Comparison of ENCODE assay signal across 11 cellular contexts in genomic region chr3:123651449-123652345, GRCh38.
DNase-seq lines count a peak whose midpoint lies in the region; ATAC-seq and TF ChIP-seq lines count a peak whose summit lies in the region.
"Had no signal": no experiment of that assay in that cellular context is flagged by ENCODE, and none has a peak within 500 bp of the region (broad histone marks: within the 10 kb centered on the region; RNA-seq: fewer than 3 reads in every experiment).

No MANE protein-coding gene starts in this region.

- peak overlapping the region in 1 of 3 experiments; percentile 69; a peak in 3 of 7 replicates for H3K27ac Mint-ChIP-seq in H9

- H3K4me1 ChIP-seq in H9 (ENCODE audit: insufficient read depth, low read length) (no peaks in the 10 kb centered on the region; the same call in 1 of the 2 replicates), esophagus muscularis mucosa (peaks cover 38 to 96% (median 95%) of the 10 kb centered on the region in 4 donors), gastrocnemius medialis (peaks cover 15 to 17% of the 10 kb centered on the region in 2 donors), PC-9 (replicated peaks; ENCODE audit: insufficient read depth) (no peaks in the 10 kb centered on the region; the same call in 1 of the 2 replicates), spleen (peaks cover 6 to 28% (median 22%) of the 10 kb centered on the region in 6 donors)

- no peak overlapping the region for H3K4ac ChIP-seq in H9 (ENCODE audit: low read depth, low read length)

- H3K23ac ChIP-seq in H9 (ENCODE audit: insufficient read length, low read depth, low read length), result no peak overlapping the region

- no peak overlapping the region for H2AK5ac ChIP-seq in H9 (ENCODE audit: insufficient read length, low read length)

- no peak overlapping the region for H4K91ac ChIP-seq in H9 (ENCODE audit: insufficient read length, low read depth, low read length)

- no peak overlapping the region for H3K18ac ChIP-seq in H9 (ENCODE audit: insufficient read length, low read depth, low read length)

- H4K20me1 ChIP-seq in H9 (ENCODE audit: control insufficient read depth, insufficient read depth, insufficient read length) (no peaks in the 10 kb centered on the region), PC-9 (ENCODE audit: insufficient read depth) (no peaks in the 10 kb centered on the region)

- H2BK120ac ChIP-seq in H9 (ENCODE audit: low read depth, low read length, poor library complexity, severe bottlenecking), result no peak overlapping the region

- TF ChIP-seq CTCF in H9 (conservative IDR thresholded peaks at IDR 0.05) (no peak), esophagus muscularis mucosa (IDR thresholded peaks at IDR 0.05) (no peak), gastrocnemius medialis (IDR thresholded peaks at IDR 0.05 in 4 of 5, conservative IDR thresholded peaks at IDR 0.05 in 1 of 5) (no peak), PC-9 (conservative IDR thresholded peaks at IDR 0.05) (no peak), spleen (IDR thresholded peaks at IDR 0.05 in 8 of 11, conservative IDR thresholded peaks at IDR 0.05 in 3 of 11) (no peak)

- peaks cover 8 to 86% (median 53%) of the 10 kb centered on the region in 4 donors for H3K36me3 ChIP-seq in esophagus muscularis mucosa
- H3K36me3 ChIP-seq in gastrocnemius medialis, result no peaks in the 10 kb centered on the region
- no peaks in the 10 kb centered on the region for H3K36me3 ChIP-seq in PC-9 (ENCODE audit: low read depth)
- peaks cover 0 to 49% (median 0%) of the 10 kb centered on the region in 6 donors for H3K36me3 ChIP-seq in spleen
- H3K36me3 ChIP-seq: BE2C had no signal

- H3F3A ChIP-seq in PC-9 (ENCODE audit: insufficient read depth, low read depth), result no peaks in the 10 kb centered on the region

- H3K27me3 Mint-ChIP-seq in H9 (ENCODE audit: low read depth), result no peaks in the 10 kb centered on the region; the same call in 1 of the 2 replicates

- no peak overlapping the region for H4K5ac ChIP-seq in H9 (ENCODE audit: insufficient read length, low read depth, low read length)

- no peak overlapping the region for H2BK15ac ChIP-seq in H9 (ENCODE audit: low read depth, low read length)

- peaks cover 0 to 1% of the 10 kb centered on the region in 2 experiments; a peak in 2 of 5 replicates for H3K9me3 Mint-ChIP-seq in H9

- no peaks in the 10 kb centered on the region for H3K79me1 ChIP-seq in H9 (ENCODE audit: insufficient read depth, low read depth, low read length, poor library complexity, severe bottlenecking)

- no peak overlapping the region for H3K27ac ChIP-seq in H9 (ENCODE audit: insufficient read length, low read depth, low read length)
- peak overlapping the region; percentile 94 to 97 (median 96) for H3K27ac ChIP-seq in esophagus muscularis mucosa (replicated peaks in 1 of 4)
- no peak overlapping the region for H3K27ac ChIP-seq in gastrocnemius medialis
- H3K27ac ChIP-seq in PC-9, result no peak overlapping the region
- H3K27ac ChIP-seq in spleen, result peak overlapping the region in 2 of 8 donors; percentile 10 to 44

- WGBS in H9 (ENCODE audit: extremely low coverage, insufficient read length, low lambda C conversion rate), result no CpG with 5 or more reads among the region's 11 CpGs
- 47% methylated on average over 11 of the region's 11 CpGs for WGBS in esophagus muscularis mucosa
- WGBS in spleen, 5 donors, result 73 to 91% (median 79%) methylated on average over 10 to 11 of the region's 11 CpGs

- H2BK5ac ChIP-seq in H9 (ENCODE audit: insufficient read length, low read length), result no peak overlapping the region

- H3K36me3 Mint-ChIP-seq in H9 (ENCODE audit: insufficient read depth in 1 of 3, low read depth in 3 of 3), result peaks cover 0 to 9% (median 8%) of the 10 kb centered on the region in 3 experiments; a peak in 5 of 7 replicates

- no peak for ATAC-seq in gastrocnemius medialis

- H3K27me3 ChIP-seq in H9 (ENCODE audit: insufficient read depth, low read length) (no peaks in the 10 kb centered on the region), esophagus muscularis mucosa (no peaks in the 10 kb centered on the region), gastrocnemius medialis (no peaks in the 10 kb centered on the region), PC-9 (ENCODE audit: insufficient read depth, low read depth) (no peaks in the 10 kb centered on the region), spleen (replicated peaks in 1 of 7) (no peaks in the 10 kb centered on the region)
- H3K27me3 ChIP-seq: BE2C had no signal

- no peaks in the 10 kb centered on the region for H3K23me2 ChIP-seq in H9 (ENCODE audit: insufficient read length, low read depth, low read length, poor library complexity, severe bottlenecking)

- H3K79me2 ChIP-seq in H9 (ENCODE audit: insufficient read depth, low read length) (no peaks in the 10 kb centered on the region), PC-9 (ENCODE audit: low read depth) (no peaks in the 10 kb centered on the region)

- intact Hi-C loops in esophagus muscularis mucosa (cut with DNase I), result loop anchor here (5.0 kb wide), 2 partner anchors 51 to 66 kb away; no protein-coding TSS in a partner anchor
- intact Hi-C loops in posterior vena cava (cut with DNase I), result loop anchor here in 1 of 2 donors (2.0 to 5.0 kb wide), 2 partner anchors 46 to 67 kb away; no protein-coding TSS in a partner anchor
- intact Hi-C loops in gastrocnemius medialis (cut with DNase I; ENCODE audit: low total_unique reads), result loop anchor here (1.0 to 10.0 kb wide), 3 partner anchors 51 to 333 kb away; no protein-coding TSS in a partner anchor
- intact Hi-C loops in PC-9 (cut with micrococcal nuclease; ENCODE audit: unreplicated experiment), result loop anchor here (1.0 to 5.0 kb wide), 9 partner anchors 51 to 899 kb away; no protein-coding TSS in a partner anchor
- intact Hi-C loops in spleen (cut with DNase I; ENCODE audit: low total_unique reads), result loop anchor here (5.0 kb wide), 1 partner anchor 66 kb away; no protein-coding TSS in a partner anchor

- peak overlapping the region in 1 of 2 experiments; percentile 21; a peak in 1 of 5 replicates for H3K4me3 Mint-ChIP-seq in H9

- H3T11ph ChIP-seq in H9 (ENCODE audit: low read length), result no peak overlapping the region

- H2AFZ ChIP-seq in H9 (ENCODE audit: low read length), result no peak overlapping the region
- H2AFZ ChIP-seq in PC-9, result no peak overlapping the region

- in situ Hi-C loops in gastrocnemius medialis (cut with MboI; ENCODE audit: low sequenced_read_pairs in 4 of 4), result loop anchor here (5.0 to 10.0 kb wide), 3 partner anchors 63 to 76 kb away; no protein-coding TSS in a partner anchor

- BruUV-seq in PC-9 (replicated peaks; lab: Mats Ljungman, UMichigan), result no TSS peak

- H3K4me1 Mint-ChIP-seq in H9, result peaks cover 15 to 18% of the 10 kb centered on the region in 2 experiments

- H3K4me2 ChIP-seq in H9 (ENCODE audit: insufficient read depth, insufficient read length, low read length), result no peak overlapping the region
- no peak overlapping the region for H3K4me2 ChIP-seq in PC-9

- no peak overlapping the region for H2BK20ac ChIP-seq in H9 (ENCODE audit: low read depth, low read length, poor library complexity, severe bottlenecking)

- H3K14ac ChIP-seq in H9 (ENCODE audit: insufficient read depth, low read length), result peak overlapping the region; percentile 60; the same call in 1 of the 2 replicates

- CTCF ChIA-PET in PC-9 (lab: Charles Lee), result interaction anchor here (0.6 to 1.0 kb wide), 8 partner anchors 10 to 428 kb away, joined by 3 to 5 read pairs (median 3); no protein-coding TSS in a partner anchor

- TF ChIP-seq EP300 in esophagus muscularis mucosa (IDR thresholded peaks at IDR 0.05), result no peak

- H4K8ac ChIP-seq in H9 (replicated peaks; ENCODE audit: insufficient read length, low read depth, low read length), result no peak overlapping the region

- H3K9me2 ChIP-seq in PC-9 (ENCODE audit: insufficient read depth), result no peaks in the 10 kb centered on the region

- peak; percentile 53 for DNase-seq in H9
- peak; percentile 11 for DNase-seq in NAMALWA (ENCODE audit: low spot score)
- no peak for DNase-seq in esophagus muscularis mucosa (ENCODE audit: extremely low spot score)
- DNase-seq in posterior vena cava (ENCODE audit: low spot score), result peak; percentile 55
- no peak for DNase-seq in gastrocnemius medialis
- DNase-seq in DMS53 (lab: John Stamatoyannopoulos, UW), result no peak
- DNase-seq in PC-9, result no peak
- DNase-seq in spleen, result no peak
- DNase-seq: activated gamma-delta T cell; effector CD8-positive, alpha-beta T cell had no signal

- POLR2A ChIA-PET in PC-9 (lab: Charles Lee; ENCODE audit: unreplicated experiment), result no interaction called here

- H3K9ac ChIP-seq in H9 (ENCODE audit: extremely low read depth, insufficient read length, low read length), result no peak overlapping the region

- H3K4me3 ChIP-seq in esophagus muscularis mucosa, result no peak overlapping the region
- no peak overlapping the region for H3K4me3 ChIP-seq in gastrocnemius medialis
- H3K4me3 ChIP-seq in PC-9, result no peak overlapping the region
- H3K4me3 ChIP-seq in spleen, result no peak overlapping the region

- TF ChIP-seq POLR2A in esophagus muscularis mucosa (IDR thresholded peaks at IDR 0.05; ENCODE audit: low read depth) (no peak), gastrocnemius medialis (IDR thresholded peaks at IDR 0.05) (no peak), spleen (IDR thresholded peaks at IDR 0.05) (no peak)

- peak overlapping the region; percentile 22 for H2BK12ac ChIP-seq in H9 (ENCODE audit: insufficient read length, low read depth, low read length)

- H3K9me3 ChIP-seq in H9 (ENCODE audit: control insufficient read depth, low read depth, low read length) (no peaks in the 10 kb centered on the region), esophagus muscularis mucosa (no peaks in the 10 kb centered on the region), gastrocnemius medialis (no peaks in the 10 kb centered on the region), PC-9 (ENCODE audit: insufficient read depth, low read depth) (no peaks in the 10 kb centered on the region), spleen (peaks cover 0 to 2% (median 0%) of the 10 kb centered on the region in 8 donors)

- H3K56ac ChIP-seq in H9 (ENCODE audit: insufficient read length, low read depth, low read length), result no peak overlapping the region

Comparison
In these comparisons a context has a peak if more than half of its experiments do, and no peak if none do; other contexts are left out.
1. DNase-seq: peak in H9 (single experiment), NAMALWA (single experiment) and posterior vena cava (single experiment); none in esophagus muscularis mucosa (single experiment), gastrocnemius medialis (0 of 2), DMS53 (single experiment), PC-9 (0 of 2) and spleen (single experiment).
2. H3K27ac ChIP-seq: peak in esophagus muscularis mucosa (4 of 4); none in H9 (single experiment), gastrocnemius medialis (0 of 4) and PC-9 (single experiment).